Comparison of ENCODE assay signal across 20 cellular contexts in the genomic region with DNA sequence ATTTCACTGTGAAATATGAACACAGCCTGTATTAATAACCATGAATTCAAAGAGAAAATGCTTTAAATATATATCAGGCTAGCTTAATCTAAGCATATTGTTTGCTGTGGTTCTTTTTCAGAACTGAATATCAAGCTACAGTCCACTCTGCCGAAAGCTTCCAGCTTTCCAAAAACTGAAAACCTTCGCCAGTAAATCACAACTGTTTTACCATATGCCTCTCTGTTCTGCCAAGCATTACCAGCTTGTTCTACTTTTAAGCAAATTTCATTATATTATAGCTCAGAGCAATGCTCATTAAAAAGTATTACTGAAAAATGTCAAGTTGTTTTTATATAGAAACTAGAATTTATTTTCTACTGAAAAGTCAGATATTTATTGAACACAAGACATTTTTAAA.
"Had no signal": no experiment of that assay in that cellular context is flagged by ENCODE, and none has a peak within 500 bp of the region (broad histone marks: within the 10 kb centered on the region; RNA-seq: fewer than 3 reads in every experiment).

No MANE protein-coding gene starts in this region.

- DNase-seq: activated CD4-positive, alpha-beta T cell treated with anti-CD3 and anti-CD28 coated beads for 1 hour; activated CD4-positive, alpha-beta T cell treated with anti-CD3 and anti-CD28 coated beads, Interleukin-2, amount 50 U/mL, for 1 hour; activated CD8-positive, alpha-beta memory T cell treated with anti-CD3 and anti-CD28 coated beads, Interleukin-2, amount 10 ng/mL, durations not matched to agents 7 days and 5 days; activated CD8-positive, alpha-beta T cell treated with anti-CD3 and anti-CD28 coated beads for 36 hours; activated T-cell treated with anti-CD3 and anti-CD28 coated beads, Interleukin-2, amount 50 U/mL, for 48 hours; foreskin melanocyte; left colon; mammary epithelial cell; naive B cell; psoas muscle; sigmoid colon; stimulated activated CD4-positive, alpha-beta T cell treated with anti-CD3 and anti-CD28 coated beads, Interleukin-2, amount 100 ng/mL, for 24 hours; stimulated activated naive B cell treated with anti-CD40 and anti-IgM and Interleukin-4, amounts not matched to agents 10 μg/mL and 1 μg/mL and 100 μg/mL, for 72 hours; stomach; T-helper 2 cell; tibial artery had no signal

- H3K4me3 Mint-ChIP-seq: activated CD8-positive, alpha-beta memory T cell treated with anti-CD3 and anti-CD28 coated beads, Interleukin-2, amount 10 ng/mL, durations not matched to agents 7 days and 5 days; activated CD8-positive, alpha-beta T cell treated with anti-CD3 and anti-CD28 coated beads for 36 hours; naive B cell; stimulated activated naive B cell treated with anti-CD40 and anti-IgM and Interleukin-4, amounts not matched to agents 10 μg/mL and 1 μg/mL and 100 μg/mL, for 72 hours; WTC11 had no signal

- H3K27me3 Mint-ChIP-seq: activated CD8-positive, alpha-beta memory T cell treated with anti-CD3 and anti-CD28 coated beads, Interleukin-2, amount 10 ng/mL, durations not matched to agents 7 days and 5 days; activated CD8-positive, alpha-beta T cell treated with anti-CD3 and anti-CD28 coated beads for 36 hours; naive B cell; stimulated activated naive B cell treated with anti-CD40 and anti-IgM and Interleukin-4, amounts not matched to agents 10 μg/mL and 1 μg/mL and 100 μg/mL, for 72 hours had no signal

- ATAC-seq: activated CD8-positive, alpha-beta memory T cell treated with anti-CD3 and anti-CD28 coated beads, Interleukin-2, amount 10 ng/mL, durations not matched to agents 7 days and 5 days; activated CD8-positive, alpha-beta T cell treated with anti-CD3 and anti-CD28 coated beads for 36 hours; activated naive CD4-positive, alpha-beta T cell treated with anti-CD3 and anti-CD28 coated beads, Interleukin-2, amount 50 U/mL, for 72 hours; body of pancreas; left colon; psoas muscle; stimulated activated naive B cell treated with anti-CD40 and anti-IgM and Interleukin-4, amounts not matched to agents 10 μg/mL and 1 μg/mL and 100 μg/mL, for 72 hours; WTC11 had no signal

- H3K9me3 Mint-ChIP-seq: WTC11 had no signal

- H3K4me1 Mint-ChIP-seq: activated CD8-positive, alpha-beta memory T cell treated with anti-CD3 and anti-CD28 coated beads, Interleukin-2, amount 10 ng/mL, durations not matched to agents 7 days and 5 days; naive B cell; stimulated activated naive B cell treated with anti-CD40 and anti-IgM and Interleukin-4, amounts not matched to agents 10 μg/mL and 1 μg/mL and 100 μg/mL, for 72 hours had no signal

- H3K27ac Mint-ChIP-seq: activated CD8-positive, alpha-beta memory T cell treated with anti-CD3 and anti-CD28 coated beads, Interleukin-2, amount 10 ng/mL, durations not matched to agents 7 days and 5 days; activated CD8-positive, alpha-beta T cell treated with anti-CD3 and anti-CD28 coated beads for 36 hours; activated naive CD4-positive, alpha-beta T cell treated with anti-CD3 and anti-CD28 coated beads, Interleukin-2, amount 50 U/mL, for 72 hours; activated T-helper 2 cell treated with anti-CD3 and anti-CD28 coated beads, Interferon-gamma antibody, Interleukin-2, Interleukin-4, amounts not matched to agents 10 μg/mL and 5 μg/mL and 100 μg/mL, durations not matched to agents 14 hours and 24 hours and 36 hours; naive B cell; stimulated activated naive B cell treated with anti-CD40 and anti-IgM and Interleukin-4, amounts not matched to agents 10 μg/mL and 1 μg/mL and 100 μg/mL, for 72 hours; WTC11 had no signal

- H3K36me3 Mint-ChIP-seq: activated CD8-positive, alpha-beta memory T cell treated with anti-CD3 and anti-CD28 coated beads, Interleukin-2, amount 10 ng/mL, durations not matched to agents 7 days and 5 days; activated naive CD4-positive, alpha-beta T cell treated with anti-CD3 and anti-CD28 coated beads, Interleukin-2, amount 50 U/mL, for 72 hours; naive B cell; stimulated activated naive B cell treated with anti-CD40 and anti-IgM and Interleukin-4, amounts not matched to agents 10 μg/mL and 1 μg/mL and 100 μg/mL, for 72 hours; WTC11 had no signal
